In genomic region chr3:72174890-72175289, GRCh38 we compare ENCODE assay signal across 14 cellular contexts.
DNase-seq lines count a peak whose midpoint lies in the region; ATAC-seq and TF ChIP-seq lines count a peak whose summit lies in the region.
"Had no signal": no experiment of that assay in that cellular context is flagged by ENCODE, and none has a peak within 500 bp of the region (broad histone marks: within the 10 kb centered on the region; RNA-seq: fewer than 3 reads in every experiment).

No MANE protein-coding gene starts in this region.

- H3K4me3 ChIP-seq in DOHH2 (ENCODE audit: low read length) (peak overlapping the region; percentile 70; the same call in 1 of the 2 replicates), ascending aorta (no peak overlapping the region), muscle layer of colon (ENCODE audit: low read depth in 1 of 2, low read length in 2 of 2) (no peak overlapping the region), thoracic aorta (no peak overlapping the region)
- H3K4me3 ChIP-seq: BLaER1 had no signal

- peaks cover 88% of the 10 kb centered on the region for H3K36me3 ChIP-seq in DOHH2 (ENCODE audit: control insufficient read depth, low read length)
- no peaks in the 10 kb centered on the region for H3K36me3 ChIP-seq in ascending aorta
- no peaks in the 10 kb centered on the region for H3K36me3 ChIP-seq in muscle layer of colon (ENCODE audit: insufficient read depth, low read length)
- H3K36me3 ChIP-seq in thoracic aorta, result no peaks in the 10 kb centered on the region
- H3K36me3 ChIP-seq: BLaER1 had no signal

- no peak for ATAC-seq in thoracic aorta (ENCODE audit: insufficient number of reproducible peaks, low FRiP score, low read depth)

- peaks cover 27% of the 10 kb centered on the region for H3F3A ChIP-seq in DOHH2 (ENCODE audit: control insufficient read depth, insufficient read depth)

- H3K4me1 ChIP-seq in DOHH2 (ENCODE audit: control insufficient read depth, low read length), result peaks cover 67% of the 10 kb centered on the region
- H3K4me1 ChIP-seq in ascending aorta, result peaks cover 25 to 50% of the 10 kb centered on the region in 2 donors
- H3K4me1 ChIP-seq in muscle layer of colon (ENCODE audit: insufficient read depth, low read length), result peaks cover 50% of the 10 kb centered on the region
- peaks cover 32 to 71% of the 10 kb centered on the region in 2 donors for H3K4me1 ChIP-seq in thoracic aorta (ENCODE audit: control insufficient read depth in 1 of 2, low read depth in 2 of 2)

- no peaks in the 10 kb centered on the region for H3K9me2 ChIP-seq in DOHH2 (replicated peaks; ENCODE audit: control insufficient read depth, low read length)

- H3K27me3 ChIP-seq in DOHH2 (ENCODE audit: control insufficient read depth, low read length) (no peaks in the 10 kb centered on the region), ascending aorta (no peaks in the 10 kb centered on the region), muscle layer of colon (ENCODE audit: control insufficient read depth in 1 of 2, insufficient read depth in 2 of 2, low read length in 2 of 2) (no peaks in the 10 kb centered on the region), thoracic aorta (replicated peaks; ENCODE audit: insufficient read depth) (no peaks in the 10 kb centered on the region)
- H3K27me3 ChIP-seq: BLaER1 had no signal

- peak overlapping the region; percentile 84 for H3K27ac ChIP-seq in DOHH2 (ENCODE audit: low read depth, low read length)
- H3K27ac ChIP-seq in ascending aorta, result peak overlapping the region; percentile 87 to 91
- H3K27ac ChIP-seq in muscle layer of colon (ENCODE audit: low read depth, low read length), result peak overlapping the region; percentile 45
- H3K27ac ChIP-seq in thoracic aorta, result peak overlapping the region; percentile 67 to 89
- H3K27ac ChIP-seq: BLaER1 had no signal

- 0 out of 2 replicates have a peak overlapping the region, but pooled peaks have one; percentile 98 for H3K4me2 ChIP-seq in DOHH2 (ENCODE audit: low read length)

- DNase-seq in ascending aorta (ENCODE audit: low spot score in 2 of 2) (no peak), thoracic aorta (ENCODE audit: low spot score) (no peak), NCI-H2029 treated with DMSO at 0.1 percent for 48 hours (lab: John Stamatoyannopoulos, UW) (no peak), superior temporal gyrus (ENCODE audit: extremely low spot score) (no peak)
- DNase-seq in activated naive CD4-positive, alpha-beta T cell (lab: John Stamatoyannopoulos, UW), result no peak
- no peak for DNase-seq in activated CD8-positive, alpha-beta memory T cell treated with anti-CD3 and anti-CD28 coated beads for 24 hours
- DNase-seq: 8988T; AML-193; CD4-positive, CD25-positive, alpha-beta regulatory T cell; DMS53; HCEC 1CT had no signal

- H3K79me2 ChIP-seq in DOHH2 (ENCODE audit: control insufficient read depth, low read length), result peaks cover 22% of the 10 kb centered on the region

- H3K9ac ChIP-seq in muscle layer of colon (ENCODE audit: low read length), result no peak overlapping the region
- H3K9ac ChIP-seq: BLaER1 had no signal

- no peaks in the 10 kb centered on the region for H4K20me1 ChIP-seq in DOHH2 (ENCODE audit: control insufficient read depth, insufficient read depth, low read depth, low read length)

- no peak for TF ChIP-seq CTCF in DOHH2 (IDR thresholded peaks at IDR 0.05; ENCODE audit: low read depth, low read length, poor library complexity, severe bottlenecking)
- TF ChIP-seq CTCF in ascending aorta (IDR thresholded peaks at IDR 0.05), result no peak
- TF ChIP-seq CTCF in thoracic aorta (IDR thresholded peaks at IDR 0.05), result no peak

- no peaks in the 10 kb centered on the region for H3K9me3 ChIP-seq in DOHH2 (ENCODE audit: control insufficient read depth, insufficient read depth, low read length)
- H3K9me3 ChIP-seq in ascending aorta, result no peaks in the 10 kb centered on the region
- H3K9me3 ChIP-seq in muscle layer of colon (ENCODE audit: low read length), result no peaks in the 10 kb centered on the region
- no peaks in the 10 kb centered on the region for H3K9me3 ChIP-seq in thoracic aorta
- H3K9me3 ChIP-seq: BLaER1 had no signal

- intact Hi-C loops in ascending aorta (cut with DNase I), result loop anchor here (5.0 to 10.0 kb wide), 4 partner anchors 67 to 270 kb away; partner anchors contain the start of gene RYBP
